8 cellular contexts compared by ENCODE assay signal in genomic region chrX:7147978-7148824, GRCh38. TPM values are rescaled to one million over a fixed set of nuclear protein-coding genes. Genes with fewer than 3 reads are reported as not detected.
DNase-seq lines count a peak whose midpoint lies in the region; ATAC-seq and TF ChIP-seq lines count a peak whose summit lies in the region.

TSS of gene PUDP (minus strand) at chrX:7148153. CDS start at chrX:7148113, 40 bp downstream.

- H3K4me1 Mint-ChIP-seq in progenitor cell of endocrine pancreas (ENCODE audit: low read depth) = peaks cover 15% of the 10 kb centered on the region

- H3K36me3 Mint-ChIP-seq in progenitor cell of endocrine pancreas (ENCODE audit: insufficient read depth) = no peaks in the 10 kb centered on the region

- peak; percentile 38 for TF ChIP-seq CTCF in GM13976 (IDR thresholded peaks at IDR 0.05; ENCODE audit: borderline replicate concordance, control extremely low read depth, extremely low read depth, insufficient read depth, missing control alignments)
- TF ChIP-seq CTCF in heart right ventricle (IDR thresholded peaks at IDR 0.05) = peak in 7 of 9 donors; percentile 3 to 61 (median 30)
- TF ChIP-seq CTCF in progenitor cell of endocrine pancreas (IDR thresholded peaks at IDR 0.05; ENCODE audit: unreplicated experiment) = peak; percentile 16
- TF ChIP-seq CTCF in upper lobe of left lung (IDR thresholded peaks at IDR 0.05) = peak in 5 of 6 experiments; percentile 16 to 79 (median 47)

- H3K27me3 Mint-ChIP-seq in progenitor cell of endocrine pancreas = no peaks in the 10 kb centered on the region

- H3K9me3 ChIP-seq in heart right ventricle = no peaks in the 10 kb centered on the region
- no peaks in the 10 kb centered on the region for H3K9me3 ChIP-seq in upper lobe of left lung

- intact Hi-C loops in heart right ventricle (cut with DNase I) = loop anchor here in 1 of 10 donors (10.0 kb wide), 1 partner anchor 777 kb away; the partner anchor contains the start of gene PNPLA4

- TF ChIP-seq POLR2A in upper lobe of left lung (IDR thresholded peaks at IDR 0.05) = peak in 3 of 4 donors; percentile 44 to 68 (median 46)

- no peaks in the 10 kb centered on the region for H3K9me3 Mint-ChIP-seq in progenitor cell of endocrine pancreas (ENCODE audit: low read depth)

- H3K4me3 Mint-ChIP-seq in progenitor cell of endocrine pancreas (ENCODE audit: low read depth) = peak within 1 kb of the TSS; percentile 90

- DNase-seq in GM13976 (ENCODE audit: low spot score) (peak; percentile 94), NCI-H1417 treated with DMSO at 0.1 percent for 48 hours (lab: John Stamatoyannopoulos, UW) (peak; percentile 80), T-helper 1 cell (peak; percentile 73 to 92 (median 75)), heart right ventricle (peak; percentile 73 to 87), progenitor cell of endocrine pancreas (ENCODE audit: low spot score, unreplicated experiment) (peak; percentile 91), upper lobe of left lung (peak; percentile 94 to 97)

- H3K4me1 ChIP-seq in heart right ventricle (peaks cover 0 to 31% (median 8%) of the 10 kb centered on the region in 9 donors), upper lobe of left lung (peaks cover 4 to 27% (median 21%) of the 10 kb centered on the region in 4 donors)

- WGBS in adipose tissue, 3 donors = 0 to 2% (median 0%) methylated on average over 27 to 75 of the region's 76 CpGs
- 0% methylated on average over 33 to 76 of the region's 76 CpGs for WGBS in heart right ventricle, 2 donors
- WGBS in upper lobe of left lung, 2 donors = 0% methylated on average over 5 to 47 of the region's 76 CpGs

- TF ChIP-seq EP300 in upper lobe of left lung (IDR thresholded peaks at IDR 0.05) = no peak

- in situ Hi-C loops in GM13976 (cut with MboI; ENCODE audit: low sequenced_read_pairs, unreplicated experiment) = no loop called here

- H3K4me3 ChIP-seq in heart right ventricle = peak within 1 kb of the TSS; percentile 67 to 91 (median 76)
- peak within 1 kb of the TSS; percentile 75 to 93 (median 88) for H3K4me3 ChIP-seq in upper lobe of left lung

- peak; percentile 76 for ATAC-seq in HG02763 (IDR thresholded peaks at IDR 0.05; ENCODE audit: unreplicated experiment)
- ATAC-seq in heart right ventricle = peak; percentile 96 to 99 (median 97)
- ATAC-seq in upper lobe of left lung (ENCODE audit: low FRiP score in 2 of 2) = peak; percentile 92 to 98

- H3K27ac ChIP-seq in adipose tissue (ENCODE audit: low read depth, low read length) (peak within 1 kb of the TSS; percentile 51), heart right ventricle (peak within 1 kb of the TSS; percentile 77 to 97 (median 92)), upper lobe of left lung (peak within 1 kb of the TSS; percentile 87 to 96 (median 91))

- H3K27me3 ChIP-seq in heart right ventricle (no peaks in the 10 kb centered on the region), upper lobe of left lung (no peaks in the 10 kb centered on the region)

- H3K36me3 ChIP-seq in heart right ventricle (no peaks in the 10 kb centered on the region), upper lobe of left lung (no peaks in the 10 kb centered on the region)

- H3K27ac Mint-ChIP-seq in progenitor cell of endocrine pancreas = peak within 1 kb of the TSS; percentile 94

RNA-seq across cellular contexts. Expression of gene PUDP, which starts in this region (rescaled TPM):
- polyA plus RNA-seq in adipose tissue = 10 to 100 TPM in 1 of 3 donors, 1 to 10 TPM in 2; 4.3 to 12.3 (median 8.0) TPM
- 10 to 100 TPM; 17.1 to 27.0 (median 22.9) TPM for total RNA-seq in heart right ventricle
- 10 to 100 TPM in 1 of 2 donors, 1 to 10 TPM in 1; 9.1 to 15.3 TPM for polyA plus RNA-seq in heart right ventricle
- 53.6 and 59.9 TPM in 2 replicates for total RNA-seq in progenitor cell of endocrine pancreas
- 10 to 100 TPM; 15.0 to 48.2 (median 25.8) TPM for total RNA-seq in upper lobe of left lung

Comparison
In these comparisons a context has a peak if more than half of its experiments do, and no peak if none do; other contexts are left out.
1. Peak in every context shown above with its lines: DNase-seq, ATAC-seq, H3K4me3 ChIP-seq and H3K27ac ChIP-seq.